Comparison of ENCODE assay signal across 8 cellular contexts in genomic region chr6:136289327-136289578, GRCh38. TPM values are rescaled to one million over a fixed set of nuclear protein-coding genes. Genes with fewer than 3 reads are reported as not detected.
DNase-seq lines count a peak whose midpoint lies in the region; ATAC-seq and TF ChIP-seq lines count a peak whose summit lies in the region.

No MANE protein-coding gene starts in this region.

- H3K9me3 ChIP-seq in esophagus muscularis mucosa: no peaks in the 10 kb centered on the region
- H3K9me3 ChIP-seq in muscle layer of duodenum (ENCODE audit: control insufficient read depth in 1 of 2, low read length in 2 of 2): no peaks in the 10 kb centered on the region

- DNase-seq in COR-L47 (lab: John Stamatoyannopoulos, UW): peak; percentile 76
- DNase-seq in Jurkat, Clone E6-1 (ENCODE audit: low read depth, low spot score): peak; percentile 89
- peak; percentile 96 for DNase-seq in OCI-M1 (lab: John Stamatoyannopoulos, UW)
- peak; percentile 91 to 93 for DNase-seq in activated T-cell treated with anti-CD3 and anti-CD28 coated beads, Interleukin-2, amount 50 U/mL, for 48 hours
- peak; percentile 97 for DNase-seq in esophagus muscularis mucosa (ENCODE audit: extremely low spot score)
- peak; percentile 81 to 82 for DNase-seq in stimulated activated CD8-positive, alpha-beta memory T cell treated with anti-CD3 and anti-CD28 coated beads, Interleukin-7, amount 100 ng/mL, for 1 hour (ENCODE audit: low read depth in 2 of 2)

- TF ChIP-seq POLR2A in esophagus muscularis mucosa (IDR thresholded peaks at IDR 0.05; ENCODE audit: low read depth): no peak

- TF ChIP-seq CTCF in esophagus muscularis mucosa (IDR thresholded peaks at IDR 0.05): no peak

- H3K27ac ChIP-seq in esophagus muscularis mucosa (replicated peaks in 1 of 4) (peak overlapping the region; percentile 99 to 100 (median 100)), muscle layer of duodenum (ENCODE audit: low read length) (peak overlapping the region; percentile 100)

- H3K4me3 ChIP-seq in Jurkat, Clone E6-1 (ENCODE audit: low read length): peak overlapping the region; percentile 99
- peak overlapping the region; percentile 82 to 100 (median 89) for H3K4me3 ChIP-seq in esophagus muscularis mucosa
- H3K4me3 ChIP-seq in muscle layer of duodenum (ENCODE audit: low read depth in 1 of 2, low read length in 2 of 2): peak overlapping the region; percentile 83 to 99

- TF ChIP-seq EP300 in esophagus muscularis mucosa (IDR thresholded peaks at IDR 0.05): no peak

- no peaks in the 10 kb centered on the region for H3K36me3 ChIP-seq in esophagus muscularis mucosa
- peaks cover 0 to 20% of the 10 kb centered on the region in 2 donors for H3K36me3 ChIP-seq in muscle layer of duodenum (ENCODE audit: control insufficient read depth in 1 of 2, insufficient read depth in 2 of 2, low read length in 2 of 2)

- WGBS in esophagus muscularis mucosa: 0% methylated on average over 34 of the region's 34 CpGs

- ATAC-seq in GM21529 (IDR thresholded peaks at IDR 0.05; ENCODE audit: unreplicated experiment): peak; percentile 39

- intact Hi-C loops in esophagus muscularis mucosa (cut with DNase I): loop anchor here (5.0 kb wide), 1 partner anchor 37 kb away; the partner anchor contains the start of gene MTFR2

- H3K27me3 ChIP-seq in esophagus muscularis mucosa (no peaks in the 10 kb centered on the region), muscle layer of duodenum (ENCODE audit: low read depth, low read length) (no peaks in the 10 kb centered on the region)

- peaks cover 52 to 55% (median 54%) of the 10 kb centered on the region in 4 donors for H3K4me1 ChIP-seq in esophagus muscularis mucosa
- peaks cover 15 to 50% of the 10 kb centered on the region in 2 donors for H3K4me1 ChIP-seq in muscle layer of duodenum (ENCODE audit: control insufficient read depth in 1 of 2, insufficient read depth in 2 of 2, low read length in 2 of 2)

RNA-seq across cellular contexts. Expression of gene BCLAF1, which starts 0.4 kb away (rescaled TPM):
- 112 TPM for polyA plus RNA-seq in Jurkat, Clone E6-1 (2012; ENCODE audit: insufficient read depth, insufficient read length)
- 10 to 100 TPM; 69.7 to 90.1 (median 75.4) TPM for total RNA-seq in esophagus muscularis mucosa

RNA-seq across cellular contexts. Expression of gene MTFR2, which starts 39.1 kb away (rescaled TPM):
- polyA plus RNA-seq in Jurkat, Clone E6-1 (2012; ENCODE audit: insufficient read depth, insufficient read length): 27.4 TPM
- total RNA-seq in esophagus muscularis mucosa: 1 to 10 TPM in 1 of 4 donors, under 1 TPM in 1, not detected in 2; 0.57 to 1.7 TPM

Comparison
In these comparisons a context has a peak if more than half of its experiments do, and no peak if none do; other contexts are left out.
1. Peak in every context shown above with its lines: DNase-seq, ATAC-seq, H3K4me3 ChIP-seq and H3K27ac ChIP-seq.